1 cellular context compared by ENCODE assay signal in genomic region chr11:63866211-63866610, GRCh38.
TF ChIP-seq lines count a peak whose summit lies in the region.

No MANE protein-coding gene starts in this region.

TF ChIP-seq in SK-N-SH, 30 proteins besides CTCF, POLR2A, EP300 and RAD21 (continued from another document):
- TF ChIP-seq MAX (IDR thresholded peaks at IDR 0.05; ENCODE audit: low read depth) (no peak), NRF1 (IDR thresholded peaks at IDR 0.05; ENCODE audit: low read depth, low read length) (no peak), GATA2 (CRISPR knock-in tag; IDR thresholded peaks at IDR 0.05) (no peak), TCF12 (IDR thresholded peaks at IDR 0.05) (no peak), MEF2A (IDR thresholded peaks at IDR 0.05; ENCODE audit: borderline replicate concordance, low read depth) (no peak)
